ENCODE assay signal across 12 cellular contexts in the genomic region with DNA sequence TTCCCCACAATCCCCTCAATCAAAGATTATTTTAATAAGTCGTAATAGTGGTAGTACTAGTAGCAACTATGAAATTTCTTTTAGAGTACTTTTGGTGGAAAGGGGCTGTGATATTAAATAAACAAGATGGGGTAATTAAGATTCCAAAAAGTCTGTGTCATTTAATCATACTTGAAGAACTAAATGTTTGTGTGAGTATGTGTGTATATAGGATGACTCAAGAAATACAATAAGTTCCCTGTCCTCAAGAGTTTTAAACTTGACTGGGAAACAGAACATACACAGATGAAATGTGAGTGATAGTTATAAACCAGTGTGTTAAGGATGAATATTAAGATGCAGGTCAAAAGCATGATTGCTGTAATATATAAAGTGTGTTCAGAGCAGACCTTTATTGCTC. TPM values are rescaled to one million over a fixed set of nuclear protein-coding genes. Genes with fewer than 3 reads are reported as not detected.
DNase-seq lines count a peak whose midpoint lies in the region; TF ChIP-seq lines count a peak whose summit lies in the region.
"Had no signal": no experiment of that assay in that cellular context is flagged by ENCODE, and none has a peak within 500 bp of the region (broad histone marks: within the 10 kb centered on the region; RNA-seq: fewer than 3 reads in every experiment).

No MANE protein-coding gene starts in this region.

- no peaks in the 10 kb centered on the region for H4K20me1 ChIP-seq in BLaER1 treated with 17β-estradiol and CSF1 and Interleukin-3, amounts not matched to agents 10 nM and 100 nM

- no peak overlapping the region for H3K4me3 Mint-ChIP-seq in dendritic cell treated with granulocyte-macrophage colony-stimulating factor and Interleukin-4, amounts not matched to agents 40 ng/mL and 50 ng/mL, for 4 days
- H3K4me3 Mint-ChIP-seq in nephron: peak overlapping the region; percentile 93 to 99 (median 98)

- 0 out of 22 replicates have a peak overlapping the region, but pooled peaks of 1 of the 11 experiments have one; percentile 4 for H3K9ac ChIP-seq in BLaER1 treated with 17β-estradiol and CSF1 and Interleukin-3, amounts not matched to agents 10 nM and 100 nM

- peaks cover 54% of the 10 kb centered on the region for H3K4me1 Mint-ChIP-seq in dendritic cell treated with granulocyte-macrophage colony-stimulating factor and Interleukin-4, amounts not matched to agents 40 ng/mL and 50 ng/mL, for 4 days (ENCODE audit: low read depth)
- peaks cover 38% of the 10 kb centered on the region for H3K4me1 Mint-ChIP-seq in nephron

- H3K9me3 ChIP-seq in BLaER1 treated with 17β-estradiol and CSF1 and Interleukin-3, amounts not matched to agents 10 nM and 100 nM (replicated peaks in 1 of 11): peaks cover 12 to 25% (median 22%) of the 10 kb centered on the region in 11 experiments; a peak in 19 of 22 replicates

- H3K36me3 Mint-ChIP-seq in dendritic cell treated with granulocyte-macrophage colony-stimulating factor and Interleukin-4, amounts not matched to agents 40 ng/mL and 50 ng/mL, for 4 days (ENCODE audit: low read depth): peaks cover 55% of the 10 kb centered on the region
- peaks cover 39% of the 10 kb centered on the region for H3K36me3 Mint-ChIP-seq in nephron (ENCODE audit: low read depth)

- intact Hi-C loops in dendritic cell treated with granulocyte-macrophage colony-stimulating factor and Interleukin-4, amounts not matched to agents 40 ng/mL and 50 ng/mL, for 4 days (cut with micrococcal nuclease): no loop called here

- no peak overlapping the region for H3K27ac ChIP-seq in BLaER1 treated with 17β-estradiol and CSF1 and Interleukin-3, amounts not matched to agents 10 nM and 100 nM
- H3K27ac ChIP-seq: SJCRH30 had no signal

- H3K27me3 ChIP-seq in BLaER1 treated with 17β-estradiol and CSF1 and Interleukin-3, amounts not matched to agents 10 nM and 100 nM: no peaks in the 10 kb centered on the region
- H3K27me3 ChIP-seq: SJCRH30 had no signal

- TF ChIP-seq CTCF in nephron (IDR thresholded peaks at IDR 0.05; ENCODE audit: unreplicated experiment in 3 of 3): no peak

- peaks cover 28 to 50% (median 47%) of the 10 kb centered on the region in 10 experiments for H3K4me1 ChIP-seq in BLaER1 treated with 17β-estradiol and CSF1 and Interleukin-3, amounts not matched to agents 10 nM and 100 nM

- H3K36me3 ChIP-seq in BLaER1 treated with 17β-estradiol and CSF1 and Interleukin-3, amounts not matched to agents 10 nM and 100 nM: peaks cover 27 to 43% (median 37%) of the 10 kb centered on the region in 11 experiments

- no peak overlapping the region for H3K4me3 ChIP-seq in BLaER1 treated with 17β-estradiol and CSF1 and Interleukin-3, amounts not matched to agents 10 nM and 100 nM
- H3K4me3 ChIP-seq: SJCRH30 had no signal

- DNase-seq in M059J (ENCODE audit: low read depth): peak; percentile 55
- no peak for DNase-seq in COLO668 (lab: John Stamatoyannopoulos, UW; ENCODE audit: unreplicated experiment)
- DNase-seq in OCI-M2 (lab: John Stamatoyannopoulos, UW; ENCODE audit: unreplicated experiment): no peak
- no peak for DNase-seq in activated gamma-delta T cell (lab: John Stamatoyannopoulos, UW)
- DNase-seq in NCI-H524 treated with DMSO at 0.1 percent for 48 hours (lab: John Stamatoyannopoulos, UW): no peak
- DNase-seq: DND-41, midbrain, NCI-H1417 treated with DMSO at 0.1 percent for 48 hours, SJCRH30 had no signal

- H3K9me3 Mint-ChIP-seq in dendritic cell treated with granulocyte-macrophage colony-stimulating factor and Interleukin-4, amounts not matched to agents 40 ng/mL and 50 ng/mL, for 4 days: peaks cover 7% of the 10 kb centered on the region
- no peaks in the 10 kb centered on the region for H3K9me3 Mint-ChIP-seq in nephron

- peak overlapping the region; percentile 46 for H3K27ac Mint-ChIP-seq in dendritic cell treated with granulocyte-macrophage colony-stimulating factor and Interleukin-4, amounts not matched to agents 40 ng/mL and 50 ng/mL, for 4 days
- H3K27ac Mint-ChIP-seq in nephron: peak overlapping the region in 2 of 3 experiments; percentile 57 to 71

- H3K27me3 Mint-ChIP-seq in dendritic cell treated with granulocyte-macrophage colony-stimulating factor and Interleukin-4, amounts not matched to agents 40 ng/mL and 50 ng/mL, for 4 days: no peaks in the 10 kb centered on the region
- H3K27me3 Mint-ChIP-seq in nephron (ENCODE audit: low read depth): no peaks in the 10 kb centered on the region

- peak overlapping the region in 10 of 11 experiments; percentile 0 to 95 (median 88); a peak in 12 of 22 replicates for H3K4me2 ChIP-seq in BLaER1 treated with 17β-estradiol and CSF1 and Interleukin-3, amounts not matched to agents 10 nM and 100 nM

RNA-seq across cellular contexts. Expression of a gene that starts 2.3 kb away (rescaled TPM):
- 62.5 and 81.8 TPM in 2 replicates for total RNA-seq in M059J (2014; rRNA removed; shearing (Covaris generic))
